ENCODE assay signal across 1 cellular context in the genomic region with DNA sequence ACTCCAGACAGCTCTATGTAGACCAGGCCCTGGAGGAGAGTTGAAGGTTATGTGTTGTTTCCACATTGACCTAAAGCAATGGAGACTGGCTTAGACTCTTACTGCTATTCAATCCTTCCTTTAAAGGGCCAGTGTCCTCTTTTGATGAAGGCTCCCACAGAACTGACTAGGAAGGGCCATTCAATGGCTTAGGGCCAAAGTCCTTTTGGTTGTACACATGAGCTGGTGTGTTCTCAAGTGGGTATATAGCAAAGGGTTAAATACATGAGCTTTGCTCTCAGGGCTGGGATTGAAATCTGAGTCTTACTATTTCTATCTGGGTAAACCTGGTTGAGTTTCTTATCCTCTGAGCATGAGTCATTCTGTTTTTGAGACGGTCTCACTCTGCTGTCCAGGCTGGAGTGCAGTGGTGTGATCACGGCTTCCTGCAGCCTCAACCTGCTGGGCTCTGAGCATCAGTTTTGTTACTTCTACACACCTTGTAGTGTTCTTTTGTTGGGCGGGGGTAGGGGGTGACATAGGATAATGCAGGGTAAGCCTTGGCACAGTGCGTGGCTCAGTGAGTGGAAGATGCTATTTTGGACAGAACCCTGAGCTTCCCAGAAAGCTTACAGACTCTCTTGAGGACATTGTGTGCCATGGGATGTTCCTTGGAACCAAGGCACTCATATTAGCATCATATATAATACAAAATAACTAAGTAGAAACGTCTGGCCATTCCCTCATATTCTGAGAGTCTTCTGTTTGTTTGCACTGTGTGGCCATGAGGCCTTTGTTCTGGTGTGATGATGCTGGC.
TF ChIP-seq lines count a peak whose summit lies in the region.

No MANE protein-coding gene starts in this region.

TF ChIP-seq in K562, 482 proteins besides CTCF, POLR2A, EP300 and RAD21 (continued from another document):
- TF ChIP-seq, protein P1, sequence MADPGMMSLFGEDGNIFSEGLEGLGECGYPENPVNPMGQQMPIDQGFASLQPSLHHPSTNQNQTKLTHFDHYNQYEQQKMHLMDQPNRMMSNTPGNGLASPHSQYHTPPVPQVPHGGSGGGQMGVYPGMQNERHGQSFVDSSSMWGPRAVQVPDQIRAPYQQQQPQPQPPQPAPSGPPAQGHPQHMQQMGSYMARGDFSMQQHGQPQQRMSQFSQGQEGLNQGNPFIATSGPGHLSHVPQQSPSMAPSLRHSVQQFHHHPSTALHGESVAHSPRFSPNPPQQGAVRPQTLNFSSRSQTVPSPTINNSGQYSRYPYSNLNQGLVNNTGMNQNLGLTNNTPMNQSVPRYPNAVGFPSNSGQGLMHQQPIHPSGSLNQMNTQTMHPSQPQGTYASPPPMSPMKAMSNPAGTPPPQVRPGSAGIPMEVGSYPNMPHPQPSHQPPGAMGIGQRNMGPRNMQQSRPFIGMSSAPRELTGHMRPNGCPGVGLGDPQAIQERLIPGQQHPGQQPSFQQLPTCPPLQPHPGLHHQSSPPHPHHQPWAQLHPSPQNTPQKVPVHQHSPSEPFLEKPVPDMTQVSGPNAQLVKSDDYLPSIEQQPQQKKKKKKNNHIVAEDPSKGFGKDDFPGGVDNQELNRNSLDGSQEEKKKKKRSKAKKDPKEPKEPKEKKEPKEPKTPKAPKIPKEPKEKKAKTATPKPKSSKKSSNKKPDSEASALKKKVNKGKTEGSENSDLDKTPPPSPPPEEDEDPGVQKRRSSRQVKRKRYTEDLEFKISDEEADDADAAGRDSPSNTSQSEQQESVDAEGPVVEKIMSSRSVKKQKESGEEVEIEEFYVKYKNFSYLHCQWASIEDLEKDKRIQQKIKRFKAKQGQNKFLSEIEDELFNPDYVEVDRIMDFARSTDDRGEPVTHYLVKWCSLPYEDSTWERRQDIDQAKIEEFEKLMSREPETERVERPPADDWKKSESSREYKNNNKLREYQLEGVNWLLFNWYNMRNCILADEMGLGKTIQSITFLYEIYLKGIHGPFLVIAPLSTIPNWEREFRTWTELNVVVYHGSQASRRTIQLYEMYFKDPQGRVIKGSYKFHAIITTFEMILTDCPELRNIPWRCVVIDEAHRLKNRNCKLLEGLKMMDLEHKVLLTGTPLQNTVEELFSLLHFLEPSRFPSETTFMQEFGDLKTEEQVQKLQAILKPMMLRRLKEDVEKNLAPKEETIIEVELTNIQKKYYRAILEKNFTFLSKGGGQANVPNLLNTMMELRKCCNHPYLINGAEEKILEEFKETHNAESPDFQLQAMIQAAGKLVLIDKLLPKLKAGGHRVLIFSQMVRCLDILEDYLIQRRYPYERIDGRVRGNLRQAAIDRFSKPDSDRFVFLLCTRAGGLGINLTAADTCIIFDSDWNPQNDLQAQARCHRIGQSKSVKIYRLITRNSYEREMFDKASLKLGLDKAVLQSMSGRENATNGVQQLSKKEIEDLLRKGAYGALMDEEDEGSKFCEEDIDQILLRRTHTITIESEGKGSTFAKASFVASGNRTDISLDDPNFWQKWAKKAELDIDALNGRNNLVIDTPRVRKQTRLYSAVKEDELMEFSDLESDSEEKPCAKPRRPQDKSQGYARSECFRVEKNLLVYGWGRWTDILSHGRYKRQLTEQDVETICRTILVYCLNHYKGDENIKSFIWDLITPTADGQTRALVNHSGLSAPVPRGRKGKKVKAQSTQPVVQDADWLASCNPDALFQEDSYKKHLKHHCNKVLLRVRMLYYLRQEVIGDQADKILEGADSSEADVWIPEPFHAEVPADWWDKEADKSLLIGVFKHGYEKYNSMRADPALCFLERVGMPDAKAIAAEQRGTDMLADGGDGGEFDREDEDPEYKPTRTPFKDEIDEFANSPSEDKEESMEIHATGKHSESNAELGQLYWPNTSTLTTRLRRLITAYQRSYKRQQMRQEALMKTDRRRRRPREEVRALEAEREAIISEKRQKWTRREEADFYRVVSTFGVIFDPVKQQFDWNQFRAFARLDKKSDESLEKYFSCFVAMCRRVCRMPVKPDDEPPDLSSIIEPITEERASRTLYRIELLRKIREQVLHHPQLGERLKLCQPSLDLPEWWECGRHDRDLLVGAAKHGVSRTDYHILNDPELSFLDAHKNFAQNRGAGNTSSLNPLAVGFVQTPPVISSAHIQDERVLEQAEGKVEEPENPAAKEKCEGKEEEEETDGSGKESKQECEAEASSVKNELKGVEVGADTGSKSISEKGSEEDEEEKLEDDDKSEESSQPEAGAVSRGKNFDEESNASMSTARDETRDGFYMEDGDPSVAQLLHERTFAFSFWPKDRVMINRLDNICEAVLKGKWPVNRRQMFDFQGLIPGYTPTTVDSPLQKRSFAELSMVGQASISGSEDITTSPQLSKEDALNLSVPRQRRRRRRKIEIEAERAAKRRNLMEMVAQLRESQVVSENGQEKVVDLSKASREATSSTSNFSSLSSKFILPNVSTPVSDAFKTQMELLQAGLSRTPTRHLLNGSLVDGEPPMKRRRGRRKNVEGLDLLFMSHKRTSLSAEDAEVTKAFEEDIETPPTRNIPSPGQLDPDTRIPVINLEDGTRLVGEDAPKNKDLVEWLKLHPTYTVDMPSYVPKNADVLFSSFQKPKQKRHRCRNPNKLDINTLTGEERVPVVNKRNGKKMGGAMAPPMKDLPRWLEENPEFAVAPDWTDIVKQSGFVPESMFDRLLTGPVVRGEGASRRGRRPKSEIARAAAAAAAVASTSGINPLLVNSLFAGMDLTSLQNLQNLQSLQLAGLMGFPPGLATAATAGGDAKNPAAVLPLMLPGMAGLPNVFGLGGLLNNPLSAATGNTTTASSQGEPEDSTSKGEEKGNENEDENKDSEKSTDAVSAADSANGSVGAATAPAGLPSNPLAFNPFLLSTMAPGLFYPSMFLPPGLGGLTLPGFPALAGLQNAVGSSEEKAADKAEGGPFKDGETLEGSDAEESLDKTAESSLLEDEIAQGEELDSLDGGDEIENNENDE (IDR thresholded peaks at IDR 0.05; ENCODE audit: low read depth, low read length): no peak
- TF ChIP-seq CBX5 (IDR thresholded peaks at IDR 0.05; ENCODE audit: borderline replicate concordance, low read depth) (no peak), ZNF121 (CRISPR knock-in tag; conservative IDR thresholded peaks at IDR 0.05) (peak; percentile 60), TSC22D4 (tag; IDR thresholded peaks at IDR 0.05) (no peak), KLF16 (IDR thresholded peaks at IDR 0.05) (no peak), FOSL1 (tag; conservative IDR thresholded peaks at IDR 0.05) (0 out of 2 replicates have a peak, but pooled peaks have one; percentile 28)
